Comparison of ENCODE assay signal across 18 cellular contexts in genomic region chr15:39331584-39331983, GRCh38.
A peak's percentile ranks its signal among the peaks of the same experiment; 100 is the strongest.
DNase-seq lines count a peak whose midpoint lies in the region; ATAC-seq, FAIRE-seq and TF ChIP-seq lines count a peak whose summit lies in the region.
"Had no signal": no experiment of that assay in that cellular context is flagged by ENCODE, and none has a peak within 500 bp of the region (broad histone marks: within the 10 kb centered on the region; RNA-seq: fewer than 3 reads in every experiment).

No MANE protein-coding gene starts in this region.

- dilution Hi-C loops in mammary epithelial cell (cut with HindIII; ENCODE audit: low sequenced_read_pairs), result no loop called here

- no peak overlapping the region for H3K4me3 Mint-ChIP-seq in activated CD4-positive, alpha-beta memory T cell treated with anti-CD3 and anti-CD28 coated beads, Interleukin-2, amount 10 ng/mL, durations not matched to agents 7 days and 5 days

- no peak for ATAC-seq in upper lobe of left lung (ENCODE audit: low FRiP score in 2 of 2)
- ATAC-seq: HCT116, HepG2, K562 had no signal

- TF ChIP-seq EP300 in suprapubic skin (IDR thresholded peaks at IDR 0.05) (no peak), upper lobe of left lung (IDR thresholded peaks at IDR 0.05) (no peak)

- DNase-seq in NCI-H446 (lab: John Stamatoyannopoulos, UW), result peak; percentile 24 to 63
- DNase-seq in mammary epithelial cell, result peak; percentile 80
- DNase-seq in esophagus squamous epithelium (lab: John Stamatoyannopoulos, UW), result no peak
- no peak for DNase-seq in suprapubic skin (ENCODE audit: low spot score in 2 of 2)
- no peak for DNase-seq in upper lobe of left lung
- DNase-seq in activated CD4-positive, alpha-beta memory T cell treated with anti-CD3 and anti-CD28 coated beads, Interleukin-2, amount 10 ng/mL, durations not matched to agents 7 days and 5 days, result no peak
- no peak for DNase-seq in GM12892 (ENCODE audit: insufficient read length)
- DNase-seq: Calu3, DMS153, DND-41, Kasumi-1, NCI-H2029, NCI-H526 treated with DMSO at 0.1 percent for 48 hours, RPMI8226, SHP77 treated with DMSO at 0.1 percent for 48 hours had no signal

- no peaks in the 10 kb centered on the region for H3K9me3 Mint-ChIP-seq in activated CD4-positive, alpha-beta memory T cell treated with anti-CD3 and anti-CD28 coated beads, Interleukin-2, amount 10 ng/mL, durations not matched to agents 7 days and 5 days

- BruUV-seq in mammary epithelial cell (replicated peaks; lab: Mats Ljungman, UMichigan), result no TSS peak

- H3K4me1 ChIP-seq in mammary epithelial cell (ENCODE audit: insufficient read depth, low read length) (peaks cover 25% of the 10 kb centered on the region), esophagus squamous epithelium (peaks cover 4 to 42% (median 17%) of the 10 kb centered on the region in 3 donors), suprapubic skin (peaks cover 22% of the 10 kb centered on the region), upper lobe of left lung (peaks cover 3 to 9% (median 5%) of the 10 kb centered on the region in 4 donors)

- H3K9ac ChIP-seq in mammary epithelial cell (ENCODE audit: insufficient read depth, low read length), result no peak overlapping the region

- in situ Hi-C loops in mammary epithelial cell (cut with MboI; ENCODE audit: low sequenced_read_pairs in 2 of 2), result no loop called here

- H3K79me2 ChIP-seq in mammary epithelial cell (ENCODE audit: insufficient read depth, low read length), result no peaks in the 10 kb centered on the region

- POLR2A ChIA-PET in activated CD4-positive, alpha-beta memory T cell treated with anti-CD3 and anti-CD28 coated beads, Interleukin-2, amount 10 ng/mL, durations not matched to agents 7 days and 5 days (lab: Charles Lee), result no interaction called here

- TF ChIP-seq POLR2A in esophagus squamous epithelium (IDR thresholded peaks at IDR 0.05) (no peak), suprapubic skin (IDR thresholded peaks at IDR 0.05) (no peak), upper lobe of left lung (IDR thresholded peaks at IDR 0.05) (no peak), GM12892 (IDR thresholded peaks at IDR 0.05; ENCODE audit: low read depth, low read length) (no peak)

- H3K27me3 ChIP-seq in mammary epithelial cell (ENCODE audit: insufficient read depth, low read length) (no peaks in the 10 kb centered on the region), esophagus squamous epithelium (no peaks in the 10 kb centered on the region), suprapubic skin (no peaks in the 10 kb centered on the region), upper lobe of left lung (no peaks in the 10 kb centered on the region)

- H3K27ac ChIP-seq in mammary epithelial cell (ENCODE audit: insufficient read depth, low read depth, low read length) (no peak overlapping the region), esophagus squamous epithelium (peak overlapping the region; percentile 3 to 59 (median 34)), suprapubic skin (peak overlapping the region; percentile 8), upper lobe of left lung (no peak overlapping the region)

- H3K4me1 Mint-ChIP-seq in activated CD4-positive, alpha-beta memory T cell treated with anti-CD3 and anti-CD28 coated beads, Interleukin-2, amount 10 ng/mL, durations not matched to agents 7 days and 5 days, result no peaks in the 10 kb centered on the region

- no peaks in the 10 kb centered on the region for H3K9me3 ChIP-seq in mammary epithelial cell (replicated peaks; ENCODE audit: insufficient read depth, low read length)
- no peaks in the 10 kb centered on the region for H3K9me3 ChIP-seq in esophagus squamous epithelium
- no peaks in the 10 kb centered on the region for H3K9me3 ChIP-seq in suprapubic skin
- H3K9me3 ChIP-seq in upper lobe of left lung, result no peaks in the 10 kb centered on the region

- no peak for FAIRE-seq in GM12892 (lab: Jason Lieb, UNC)
- FAIRE-seq: HepG2, K562 had no signal

- H3K36me3 Mint-ChIP-seq in activated CD4-positive, alpha-beta memory T cell treated with anti-CD3 and anti-CD28 coated beads, Interleukin-2, amount 10 ng/mL, durations not matched to agents 7 days and 5 days (ENCODE audit: low read depth), result no peaks in the 10 kb centered on the region

- TF ChIP-seq CTCF in mammary epithelial cell (conservative IDR thresholded peaks at IDR 0.05 in 1 of 2, IDR thresholded peaks at IDR 0.05 in 1 of 2; ENCODE audit: extremely low read depth in 1 of 2, insufficient read depth in 1 of 2, low read depth in 1 of 2, low read length in 2 of 2), result no peak
- no peak for TF ChIP-seq CTCF in esophagus squamous epithelium (IDR thresholded peaks at IDR 0.05)
- no peak for TF ChIP-seq CTCF in suprapubic skin (IDR thresholded peaks at IDR 0.05)
- no peak for TF ChIP-seq CTCF in upper lobe of left lung (IDR thresholded peaks at IDR 0.05)

- no peak overlapping the region for H3K27ac Mint-ChIP-seq in activated CD4-positive, alpha-beta memory T cell treated with anti-CD3 and anti-CD28 coated beads, Interleukin-2, amount 10 ng/mL, durations not matched to agents 7 days and 5 days

- H3K36me3 ChIP-seq in mammary epithelial cell (ENCODE audit: insufficient read depth, low read length) (no peaks in the 10 kb centered on the region), esophagus squamous epithelium (no peaks in the 10 kb centered on the region), suprapubic skin (no peaks in the 10 kb centered on the region), upper lobe of left lung (no peaks in the 10 kb centered on the region)

- H3K4me3 ChIP-seq in mammary epithelial cell (replicated peaks in 1 of 3; ENCODE audit: insufficient read depth in 1 of 3, low read depth in 2 of 3, low read length in 3 of 3) (no peak overlapping the region), esophagus squamous epithelium (no peak overlapping the region), suprapubic skin (no peak overlapping the region), upper lobe of left lung (no peak overlapping the region)
- H3K4me3 ChIP-seq: K562 had no signal

- 3% methylated on average over 3 of the region's 3 CpGs for WGBS in mammary epithelial cell (ENCODE audit: low coverage, missing lambda C conversion rate)
- 39 to 40% methylated on average over 3 of the region's 3 CpGs for WGBS in esophagus squamous epithelium, 2 donors
- 42% methylated on average over 3 of the region's 3 CpGs for WGBS in suprapubic skin
- WGBS in upper lobe of left lung, 2 donors, result 72 to 81% methylated on average over 3 of the region's 3 CpGs

- peak overlapping the region; percentile 25 for H3K4me2 ChIP-seq in mammary epithelial cell (ENCODE audit: insufficient read depth, low read depth, low read length)

- H2AFZ ChIP-seq in mammary epithelial cell (ENCODE audit: low read depth, low read length), result peak overlapping the region; percentile 78

- intact Hi-C loops in mammary epithelial cell (cut with micrococcal nuclease), result loop anchor here (1.0 kb wide), 1 partner anchor 159 kb away; no protein-coding TSS in a partner anchor
- intact Hi-C loops in esophagus squamous epithelium (cut with DNase I), result no loop called here

- CTCF ChIA-PET in mammary epithelial cell (lab: Charles Lee; ENCODE audit: low non-redundant PET), result no interaction called here
- CTCF ChIA-PET in activated CD4-positive, alpha-beta memory T cell treated with anti-CD3 and anti-CD28 coated beads, Interleukin-2, amount 10 ng/mL, durations not matched to agents 7 days and 5 days (lab: Charles Lee), result interaction anchor here (1.3 kb wide), 1 partner anchor 425 kb away, joined by 3 read pairs; no protein-coding TSS in a partner anchor

- peaks cover 13% of the 10 kb centered on the region for H3K27me3 Mint-ChIP-seq in activated CD4-positive, alpha-beta memory T cell treated with anti-CD3 and anti-CD28 coated beads, Interleukin-2, amount 10 ng/mL, durations not matched to agents 7 days and 5 days

- no peaks in the 10 kb centered on the region for H4K20me1 ChIP-seq in mammary epithelial cell (ENCODE audit: insufficient read depth, low read length)

Comparison
In these comparisons a context has a peak if more than half of its experiments do, and no peak if none do; other contexts are left out.
1. DNase-seq: peak in NCI-H446 (2 of 2) and mammary epithelial cell (single experiment); none in esophagus squamous epithelium (single experiment), suprapubic skin (0 of 2), upper lobe of left lung (0 of 2), activated CD4-positive, alpha-beta memory T cell treated with anti-CD3 and anti-CD28 coated beads, Interleukin-2, amount 10 ng/mL, durations not matched to agents 7 days and 5 days (single experiment) and GM12892 (single experiment).
2. H3K27ac ChIP-seq: peak in esophagus squamous epithelium (4 of 4) and suprapubic skin (single experiment); none in mammary epithelial cell (single experiment) and upper lobe of left lung (0 of 4).